Comparison of ENCODE assay signal across 1 cellular context in genomic region chr12:8026282-8026637, GRCh38.
TF ChIP-seq lines count a peak whose summit lies in the region.

No MANE protein-coding gene starts in this region.

TF ChIP-seq in GM12878, 131 proteins besides CTCF, POLR2A, EP300 and RAD21 (continued from another document):
- TF ChIP-seq, protein P1, sequence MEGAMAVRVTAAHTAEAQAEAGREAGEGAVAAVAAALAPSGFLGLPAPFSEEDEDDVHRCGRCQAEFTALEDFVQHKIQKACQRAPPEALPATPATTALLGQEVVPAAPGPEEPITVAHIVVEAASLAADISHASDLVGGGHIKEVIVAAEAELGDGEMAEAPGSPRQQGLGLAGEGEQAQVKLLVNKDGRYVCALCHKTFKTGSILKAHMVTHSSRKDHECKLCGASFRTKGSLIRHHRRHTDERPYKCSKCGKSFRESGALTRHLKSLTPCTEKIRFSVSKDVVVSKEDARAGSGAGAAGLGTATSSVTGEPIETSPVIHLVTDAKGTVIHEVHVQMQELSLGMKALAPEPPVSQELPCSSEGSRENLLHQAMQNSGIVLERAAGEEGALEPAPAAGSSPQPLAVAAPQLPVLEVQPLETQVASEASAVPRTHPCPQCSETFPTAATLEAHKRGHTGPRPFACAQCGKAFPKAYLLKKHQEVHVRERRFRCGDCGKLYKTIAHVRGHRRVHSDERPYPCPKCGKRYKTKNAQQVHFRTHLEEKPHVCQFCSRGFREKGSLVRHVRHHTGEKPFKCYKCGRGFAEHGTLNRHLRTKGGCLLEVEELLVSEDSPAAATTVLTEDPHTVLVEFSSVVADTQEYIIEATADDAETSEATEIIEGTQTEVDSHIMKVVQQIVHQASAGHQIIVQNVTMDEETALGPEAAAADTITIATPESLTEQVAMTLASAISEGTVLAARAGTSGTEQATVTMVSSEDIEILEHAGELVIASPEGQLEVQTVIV (IDR thresholded peaks at IDR 0.05; ENCODE audit: borderline replicate concordance, partially characterized antibody), result no peak
- TF ChIP-seq ATF7 (IDR thresholded peaks at IDR 0.05; ENCODE audit: low read depth) (no peak), SMAD5 (IDR thresholded peaks at IDR 0.05; ENCODE audit: low read depth) (peak; percentile 77), RFX5 (IDR thresholded peaks at IDR 0.05; ENCODE audit: low read depth, low read length) (no peak), BMI1 (IDR thresholded peaks at IDR 0.05; ENCODE audit: borderline replicate concordance) (no peak), CHD1 (IDR thresholded peaks at IDR 0.05; ENCODE audit: low read depth, low read length) (no peak), ZNF207 (IDR thresholded peaks at IDR 0.05; ENCODE audit: borderline replicate concordance) (peak; percentile 85; the same call in 1 of the 2 replicates), ZBTB4 (CRISPR knock-in tag; IDR thresholded peaks at IDR 0.05) (no peak), BCL11A (IDR thresholded peaks at IDR 0.05; ENCODE audit: low read depth, low read length) (no peak), RAD51 (IDR thresholded peaks at IDR 0.05) (peak; percentile 10; the same call in 1 of the 2 replicates), MEF2B (IDR thresholded peaks at IDR 0.05; ENCODE audit: partially characterized antibody, poor library complexity, severe bottlenecking) (no peak), NFXL1 (IDR thresholded peaks at IDR 0.05; ENCODE audit: borderline replicate concordance) (no peak), BHLHE40 (IDR thresholded peaks at IDR 0.05; ENCODE audit: borderline replicate concordance in 1 of 2, low read depth in 2 of 2, low read length in 1 of 2) (peak; percentile 81 to 85), CEBPB (IDR thresholded peaks at IDR 0.05; ENCODE audit: borderline replicate concordance in 1 of 2, low read depth in 2 of 2, low read length in 2 of 2) (no peak), TAF1 (IDR thresholded peaks at IDR 0.05; ENCODE audit: borderline replicate concordance, low read depth, low read length) (peak; percentile 57), CBFB (IDR thresholded peaks at IDR 0.05; ENCODE audit: low read depth) (no peak), KDM1A (IDR thresholded peaks at IDR 0.05; ENCODE audit: borderline replicate concordance) (no peak), MYC (IDR thresholded peaks at IDR 0.05; ENCODE audit: insufficient read depth, insufficient read length, insufficient replicate concordance, low read length, severe bottlenecking) (no peak), RB1 (IDR thresholded peaks at IDR 0.05; ENCODE audit: borderline replicate concordance) (no peak), RELA (IDR thresholded peaks at IDR 0.05; ENCODE audit: borderline replicate concordance, partially characterized antibody) (no peak), IKZF2 (IDR thresholded peaks at IDR 0.05) (no peak)
- TF ChIP-seq, protein P2, sequence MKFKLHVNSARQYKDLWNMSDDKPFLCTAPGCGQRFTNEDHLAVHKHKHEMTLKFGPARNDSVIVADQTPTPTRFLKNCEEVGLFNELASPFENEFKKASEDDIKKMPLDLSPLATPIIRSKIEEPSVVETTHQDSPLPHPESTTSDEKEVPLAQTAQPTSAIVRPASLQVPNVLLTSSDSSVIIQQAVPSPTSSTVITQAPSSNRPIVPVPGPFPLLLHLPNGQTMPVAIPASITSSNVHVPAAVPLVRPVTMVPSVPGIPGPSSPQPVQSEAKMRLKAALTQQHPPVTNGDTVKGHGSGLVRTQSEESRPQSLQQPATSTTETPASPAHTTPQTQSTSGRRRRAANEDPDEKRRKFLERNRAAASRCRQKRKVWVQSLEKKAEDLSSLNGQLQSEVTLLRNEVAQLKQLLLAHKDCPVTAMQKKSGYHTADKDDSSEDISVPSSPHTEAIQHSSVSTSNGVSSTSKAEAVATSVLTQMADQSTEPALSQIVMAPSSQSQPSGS (IDR thresholded peaks at IDR 0.05; ENCODE audit: low read length), result no peak
- TF ChIP-seq, protein P3, sequence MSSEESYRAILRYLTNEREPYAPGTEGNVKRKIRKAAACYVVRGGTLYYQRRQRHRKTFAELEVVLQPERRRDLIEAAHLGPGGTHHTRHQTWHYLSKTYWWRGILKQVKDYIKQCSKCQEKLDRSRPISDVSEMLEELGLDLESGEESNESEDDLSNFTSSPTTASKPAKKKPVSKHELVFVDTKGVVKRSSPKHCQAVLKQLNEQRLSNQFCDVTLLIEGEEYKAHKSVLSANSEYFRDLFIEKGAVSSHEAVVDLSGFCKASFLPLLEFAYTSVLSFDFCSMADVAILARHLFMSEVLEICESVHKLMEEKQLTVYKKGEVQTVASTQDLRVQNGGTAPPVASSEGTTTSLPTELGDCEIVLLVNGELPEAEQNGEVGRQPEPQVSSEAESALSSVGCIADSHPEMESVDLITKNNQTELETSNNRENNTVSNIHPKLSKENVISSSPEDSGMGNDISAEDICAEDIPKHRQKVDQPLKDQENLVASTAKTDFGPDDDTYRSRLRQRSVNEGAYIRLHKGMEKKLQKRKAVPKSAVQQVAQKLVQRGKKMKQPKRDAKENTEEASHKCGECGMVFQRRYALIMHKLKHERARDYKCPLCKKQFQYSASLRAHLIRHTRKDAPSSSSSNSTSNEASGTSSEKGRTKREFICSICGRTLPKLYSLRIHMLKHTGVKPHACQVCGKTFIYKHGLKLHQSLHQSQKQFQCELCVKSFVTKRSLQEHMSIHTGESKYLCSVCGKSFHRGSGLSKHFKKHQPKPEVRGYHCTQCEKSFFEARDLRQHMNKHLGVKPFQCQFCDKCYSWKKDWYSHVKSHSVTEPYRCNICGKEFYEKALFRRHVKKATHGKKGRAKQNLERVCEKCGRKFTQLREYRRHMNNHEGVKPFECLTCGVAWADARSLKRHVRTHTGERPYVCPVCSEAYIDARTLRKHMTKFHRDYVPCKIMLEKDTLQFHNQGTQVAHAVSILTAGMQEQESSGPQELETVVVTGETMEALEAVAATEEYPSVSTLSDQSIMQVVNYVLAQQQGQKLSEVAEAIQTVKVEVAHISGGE (CRISPR knock-in tag; IDR thresholded peaks at IDR 0.05), result no peak
- TF ChIP-seq, protein P4, sequence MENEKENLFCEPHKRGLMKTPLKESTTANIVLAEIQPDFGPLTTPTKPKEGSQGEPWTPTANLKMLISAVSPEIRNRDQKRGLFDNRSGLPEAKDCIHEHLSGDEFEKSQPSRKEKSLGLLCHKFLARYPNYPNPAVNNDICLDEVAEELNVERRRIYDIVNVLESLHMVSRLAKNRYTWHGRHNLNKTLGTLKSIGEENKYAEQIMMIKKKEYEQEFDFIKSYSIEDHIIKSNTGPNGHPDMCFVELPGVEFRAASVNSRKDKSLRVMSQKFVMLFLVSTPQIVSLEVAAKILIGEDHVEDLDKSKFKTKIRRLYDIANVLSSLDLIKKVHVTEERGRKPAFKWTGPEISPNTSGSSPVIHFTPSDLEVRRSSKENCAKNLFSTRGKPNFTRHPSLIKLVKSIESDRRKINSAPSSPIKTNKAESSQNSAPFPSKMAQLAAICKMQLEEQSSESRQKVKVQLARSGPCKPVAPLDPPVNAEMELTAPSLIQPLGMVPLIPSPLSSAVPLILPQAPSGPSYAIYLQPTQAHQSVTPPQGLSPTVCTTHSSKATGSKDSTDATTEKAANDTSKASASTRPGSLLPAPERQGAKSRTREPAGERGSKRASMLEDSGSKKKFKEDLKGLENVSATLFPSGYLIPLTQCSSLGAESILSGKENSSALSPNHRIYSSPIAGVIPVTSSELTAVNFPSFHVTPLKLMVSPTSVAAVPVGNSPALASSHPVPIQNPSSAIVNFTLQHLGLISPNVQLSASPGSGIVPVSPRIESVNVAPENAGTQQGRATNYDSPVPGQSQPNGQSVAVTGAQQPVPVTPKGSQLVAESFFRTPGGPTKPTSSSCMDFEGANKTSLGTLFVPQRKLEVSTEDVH (IDR thresholded peaks at IDR 0.05; ENCODE audit: low read depth, partially characterized antibody), result no peak
TF ChIP-seq in GM12878: peak in this region for 20.
